In genomic region chr5:74402553-74402952, GRCh38 we compare ENCODE assay signal across 18 cellular contexts.
DNase-seq lines count a peak whose midpoint lies in the region; ATAC-seq and TF ChIP-seq lines count a peak whose summit lies in the region.
"Had no signal": no experiment of that assay in that cellular context is flagged by ENCODE, and none has a peak within 500 bp of the region (broad histone marks: within the 10 kb centered on the region; RNA-seq: fewer than 3 reads in every experiment).

No MANE protein-coding gene starts in this region.

- intact Hi-C loops in adrenal gland (cut with DNase I): no loop called here

- H3K27me3 ChIP-seq in adrenal gland: no peaks in the 10 kb centered on the region

- H3K4me3 ChIP-seq in adrenal gland: no peak overlapping the region

- DNase-seq in GM03348 (ENCODE audit: low spot score) (peak; percentile 24), NCI-H748 treated with DMSO at 0.1 percent for 48 hours (lab: John Stamatoyannopoulos, UW) (peak; percentile 16), inferior parietal cortex (ENCODE audit: extremely low spot score) (peak; percentile 48), retina (peak; percentile 73), adrenal gland (no peak)
- no peak for DNase-seq in stimulated activated naive CD8-positive, alpha-beta T cell treated with anti-CD3 and anti-CD28 coated beads, Interleukin-15, Interleukin-2, amounts not matched to agents 100 U/mL and 50 U/mL, for 24 hours
- no peak for DNase-seq in activated T-cell treated with anti-CD3 and anti-CD28 coated beads, Interleukin-2, amount 50 U/mL, for 48 hours
- DNase-seq: activated CD4-positive, CD25-positive, alpha-beta regulatory T cell treated with anti-CD3 and anti-CD28 coated beads, Interleukin-2, amount 50 U/mL, for 72 hours; activated gamma-delta T cell treated with Interleukin-2 at 50 U/mL for 16 hours; cortex of kidney; DMS 273 treated with DMSO at 0.1 percent for 48 hours; NCI-H2081; NCI-H526 treated with DMSO at 0.1 percent for 48 hours; stimulated activated CD4-positive, alpha-beta T cell treated with anti-CD3 and anti-CD28 coated beads, Interleukin-12 subunit alpha, Interleukin-12 subunit beta, amount 100 ng/mL, for 4 hours; T-helper 1 cell had no signal

- H3K27ac ChIP-seq in adrenal gland: no peak overlapping the region
- H3K27ac ChIP-seq: epithelial cell of prostate, RWPE1 had no signal

- no peaks in the 10 kb centered on the region for H3K36me3 ChIP-seq in adrenal gland (replicated peaks in 1 of 2)

- H3K9me3 ChIP-seq in adrenal gland (replicated peaks in 1 of 3): no peaks in the 10 kb centered on the region

- TF ChIP-seq CTCF in adrenal gland (IDR thresholded peaks at IDR 0.05): no peak

- 78 to 86% (median 80%) methylated on average over 4 of the region's 4 CpGs for WGBS in adrenal gland, 4 donors

- no peak for TF ChIP-seq POLR2A in adrenal gland (IDR thresholded peaks at IDR 0.05)

- ATAC-seq in stimulated activated naive CD8-positive, alpha-beta T cell treated with anti-CD3 and anti-CD28 coated beads, Interleukin-15, Interleukin-2, amounts not matched to agents 100 U/mL and 50 U/mL, for 24 hours: no peak
- no peak for ATAC-seq in GM19328 (IDR thresholded peaks at IDR 0.05; ENCODE audit: unreplicated experiment)

- no peaks in the 10 kb centered on the region for H3K4me1 ChIP-seq in adrenal gland (replicated peaks in 1 of 2)

Comparison
In these comparisons a context has a peak if more than half of its experiments do, and no peak if none do; other contexts are left out.
1. DNase-seq: peak in GM03348 (single experiment), NCI-H748 treated with DMSO at 0.1 percent for 48 hours (single experiment), inferior parietal cortex (single experiment) and retina (single experiment); none in stimulated activated naive CD8-positive, alpha-beta T cell treated with anti-CD3 and anti-CD28 coated beads, Interleukin-15, Interleukin-2, amounts not matched to agents 100 U/mL and 50 U/mL, for 24 hours (single experiment), activated T-cell treated with anti-CD3 and anti-CD28 coated beads, Interleukin-2, amount 50 U/mL, for 48 hours (0 of 2) and adrenal gland (0 of 7).